Comparison of ENCODE assay signal across 8 cellular contexts in genomic region chr17:57986841-57987581, GRCh38. TPM values are rescaled to one million over a fixed set of nuclear protein-coding genes. Genes with fewer than 3 reads are reported as not detected.
DNase-seq lines count a peak whose midpoint lies in the region; ATAC-seq, FAIRE-seq and TF ChIP-seq lines count a peak whose summit lies in the region.

No MANE protein-coding gene starts in this region.

- H4K8ac ChIP-seq in H9 (replicated peaks; ENCODE audit: insufficient read length, low read depth, low read length): no peak overlapping the region

- FAIRE-seq in urothelium cell line (lab: Jason Lieb, UNC): peak; percentile 83

- H3K4me1 ChIP-seq in H9 (ENCODE audit: insufficient read depth, low read length) (no peaks in the 10 kb centered on the region), OCI-LY1 (ENCODE audit: insufficient read depth, low read length, severe bottlenecking) (peaks cover 35% of the 10 kb centered on the region), neuron (ENCODE audit: insufficient read depth, low read length) (peaks cover 58% of the 10 kb centered on the region)

- peaks cover 17% of the 10 kb centered on the region; the same call in 1 of the 2 replicates for H3K79me2 ChIP-seq in H9 (ENCODE audit: insufficient read depth, low read length)
- peaks cover 22% of the 10 kb centered on the region for H3K79me2 ChIP-seq in OCI-LY1 (ENCODE audit: insufficient read depth, low read length)

- no CpG with 5 or more reads among the region's 38 CpGs for WGBS in H9 (ENCODE audit: extremely low coverage, insufficient read length, low lambda C conversion rate)

- H2AK5ac ChIP-seq in H9 (ENCODE audit: insufficient read length, low read length): no peak overlapping the region

- H3K56ac ChIP-seq in H9 (ENCODE audit: insufficient read length, low read depth, low read length): no peak overlapping the region

- H3K27me3 ChIP-seq in H9 (ENCODE audit: insufficient read depth, low read length) (no peaks in the 10 kb centered on the region), OCI-LY1 (ENCODE audit: insufficient read depth, low read length) (no peaks in the 10 kb centered on the region), neuron (ENCODE audit: insufficient read depth, low read length) (no peaks in the 10 kb centered on the region)

- H3K4me3 ChIP-seq in OCI-LY1 (ENCODE audit: low read depth, low read length, poor library complexity, severe bottlenecking): peak overlapping the region; percentile 78
- peak overlapping the region; percentile 76 to 77 for H3K4me3 ChIP-seq in foreskin fibroblast (ENCODE audit: low read depth in 1 of 2, low read length in 2 of 2)
- H3K4me3 ChIP-seq in neuron (ENCODE audit: low read length): peak overlapping the region; percentile 75

- DNase-seq in COLO829 (ENCODE audit: low spot score) (peak; percentile 72), H9 (no peak), foreskin fibroblast (peak; percentile 67 to 84), urothelium cell line (ENCODE audit: low spot score) (peak; percentile 74)
- DNase-seq in activated naive CD4-positive, alpha-beta T cell treated with Interleukin-2 at 50 U/mL for 16 hours: peak; percentile 44

- peak overlapping the region; percentile 93 to 97 (median 94) for H3K27ac Mint-ChIP-seq in H9

- H2BK5ac ChIP-seq in H9 (ENCODE audit: insufficient read length, low read length): no peak overlapping the region

- H3K14ac ChIP-seq in H9 (ENCODE audit: insufficient read depth, low read length): peak overlapping the region; percentile 43

- no peak overlapping the region for H2BK15ac ChIP-seq in H9 (ENCODE audit: low read depth, low read length)

- no peaks in the 10 kb centered on the region for H3K9me2 ChIP-seq in OCI-LY1 (ENCODE audit: low read depth, low read length)

- H3K36me3 Mint-ChIP-seq in H9 (ENCODE audit: insufficient read depth in 1 of 3, low read depth in 3 of 3): peaks cover 0 to 13% (median 12%) of the 10 kb centered on the region in 3 experiments

- ATAC-seq in HG03520 (IDR thresholded peaks at IDR 0.05; ENCODE audit: unreplicated experiment): no peak

- peaks cover 12% of the 10 kb centered on the region for H3K23me2 ChIP-seq in H9 (ENCODE audit: insufficient read length, low read depth, low read length, poor library complexity, severe bottlenecking)

- no peak overlapping the region for H3T11ph ChIP-seq in H9 (ENCODE audit: low read length)

- no peak overlapping the region for H4K91ac ChIP-seq in H9 (ENCODE audit: insufficient read length, low read depth, low read length)

- H4K5ac ChIP-seq in H9 (ENCODE audit: insufficient read length, low read depth, low read length): no peak overlapping the region

- peak overlapping the region; percentile 72 for H3K18ac ChIP-seq in H9 (ENCODE audit: insufficient read length, low read depth, low read length)

- H3K36me3 ChIP-seq in OCI-LY1 (ENCODE audit: insufficient read depth, low read length) (peaks cover 31% of the 10 kb centered on the region), neuron (ENCODE audit: insufficient read depth, low read length) (peaks cover 21% of the 10 kb centered on the region)

- peaks cover 13% of the 10 kb centered on the region; the same call in 1 of the 2 replicates for H3F3A ChIP-seq in OCI-LY1 (ENCODE audit: insufficient read depth, low read length)

- H3K4me2 ChIP-seq in H9 (ENCODE audit: insufficient read depth, insufficient read length, low read length) (peak overlapping the region; percentile 97), OCI-LY1 (ENCODE audit: low read length) (peak overlapping the region; percentile 96)

- H2BK120ac ChIP-seq in H9 (ENCODE audit: low read depth, low read length, poor library complexity, severe bottlenecking): no peak overlapping the region

- no peak overlapping the region for H3K27ac ChIP-seq in H9 (ENCODE audit: insufficient read length, low read depth, low read length)
- H3K27ac ChIP-seq in OCI-LY1 (ENCODE audit: low read depth, low read length, poor library complexity, severe bottlenecking): no peak overlapping the region

- H3K79me1 ChIP-seq in H9 (ENCODE audit: insufficient read depth, low read depth, low read length, poor library complexity, severe bottlenecking): peaks cover 6% of the 10 kb centered on the region

- no peak overlapping the region for H3K23ac ChIP-seq in H9 (ENCODE audit: insufficient read length, low read depth, low read length)

- no peak overlapping the region for H3K4ac ChIP-seq in H9 (ENCODE audit: low read depth, low read length)

- H4K20me1 ChIP-seq in H9 (ENCODE audit: control insufficient read depth, insufficient read depth, insufficient read length) (no peaks in the 10 kb centered on the region), OCI-LY1 (ENCODE audit: insufficient read depth, low read length) (no peaks in the 10 kb centered on the region)

- TF ChIP-seq CTCF in H9 (conservative IDR thresholded peaks at IDR 0.05): no peak
- TF ChIP-seq CTCF in OCI-LY1 (IDR thresholded peaks at IDR 0.05; ENCODE audit: low read length): no peak
- TF ChIP-seq CTCF in foreskin fibroblast (IDR thresholded peaks at IDR 0.05; ENCODE audit: low read depth, low read length): no peak

- no peaks in the 10 kb centered on the region for H3K9me3 Mint-ChIP-seq in H9

- H3K4me3 Mint-ChIP-seq in H9: peak overlapping the region; percentile 90 to 97

- no peak overlapping the region for H2BK12ac ChIP-seq in H9 (ENCODE audit: insufficient read length, low read depth, low read length)

- H2AFZ ChIP-seq in H9 (ENCODE audit: low read length): no peak overlapping the region
- no peak overlapping the region for H2AFZ ChIP-seq in OCI-LY1 (ENCODE audit: low read length)
- H2AFZ ChIP-seq in neuron (ENCODE audit: low read depth, low read length): no peak overlapping the region

- H3K9me3 ChIP-seq in H9 (ENCODE audit: control insufficient read depth, low read depth, low read length) (no peaks in the 10 kb centered on the region), OCI-LY1 (ENCODE audit: low read length) (no peaks in the 10 kb centered on the region), neuron (ENCODE audit: low read length) (no peaks in the 10 kb centered on the region)

- no peaks in the 10 kb centered on the region for H3K27me3 Mint-ChIP-seq in H9 (ENCODE audit: low read depth)

- H3K9ac ChIP-seq in H9 (ENCODE audit: extremely low read depth, insufficient read length, low read length) (peak overlapping the region; percentile 85), OCI-LY1 (ENCODE audit: low read length) (peak overlapping the region; percentile 77)

- peaks cover 47 to 56% of the 10 kb centered on the region in 2 experiments for H3K4me1 Mint-ChIP-seq in H9

- no peak overlapping the region for H2BK20ac ChIP-seq in H9 (ENCODE audit: low read depth, low read length, poor library complexity, severe bottlenecking)

RNA-seq across cellular contexts. Expression of gene VEZF1, which starts 1.0 kb away (rescaled TPM):
- 57.7 and 58.1 TPM in 2 replicates for total RNA-seq in H9 (2021)

RNA-seq across cellular contexts. Expression of gene SRSF1, which starts 20.0 kb away (rescaled TPM):
- total RNA-seq in H9 (2021): 462 and 470 TPM in 2 replicates

RNA-seq across cellular contexts. Expression of gene CUEDC1, which starts 31.8 kb away (rescaled TPM):
- total RNA-seq in H9 (2021): 6.5 and 7.3 TPM in 2 replicates
